Comparison of ENCODE assay signal across 9 cellular contexts in the genomic region with DNA sequence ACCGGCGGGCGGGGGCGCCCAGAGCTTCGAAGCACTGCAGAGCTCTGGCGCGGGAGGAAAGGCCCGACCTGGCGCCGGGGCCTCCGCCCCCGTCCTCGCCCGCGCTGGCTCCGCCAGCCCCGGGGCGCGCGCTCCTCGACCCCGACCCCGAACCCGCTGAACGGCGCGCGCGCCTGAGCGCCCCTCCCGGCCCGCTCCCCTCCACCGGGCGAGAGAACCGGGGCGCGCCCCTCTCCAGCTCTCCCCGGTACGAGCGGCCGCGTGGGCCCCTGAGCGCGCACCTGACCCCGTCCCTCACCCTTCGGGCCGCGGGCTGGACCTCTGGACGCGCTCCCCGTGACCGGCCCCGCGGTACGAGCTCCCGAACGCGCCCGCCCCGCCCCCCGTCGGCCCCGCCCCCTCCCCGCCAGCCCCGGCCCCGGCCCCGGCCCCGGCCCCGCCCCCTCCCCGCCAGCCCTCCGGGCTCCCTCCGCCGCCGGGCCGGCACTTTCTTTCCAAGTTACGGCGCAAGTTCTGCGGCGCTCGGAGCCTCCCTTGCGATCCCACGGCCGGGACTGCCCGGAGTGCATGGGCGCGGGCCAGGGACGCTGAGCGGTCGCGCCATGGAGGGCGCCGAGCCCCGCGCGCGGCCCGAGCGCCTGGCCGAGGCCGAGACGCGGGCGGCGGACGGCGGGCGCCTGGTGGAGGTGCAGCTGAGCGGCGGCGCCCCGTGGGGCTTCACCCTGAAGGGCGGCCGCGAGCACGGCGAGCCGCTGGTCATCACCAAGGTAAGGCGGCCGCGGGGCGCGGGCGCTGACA. TPM values are rescaled to one million over a fixed set of nuclear protein-coding genes. Genes with fewer than 3 reads are reported as not detected.
DNase-seq lines count a peak whose midpoint lies in the region; ATAC-seq, FAIRE-seq and TF ChIP-seq lines count a peak whose summit lies in the region.
"Had no signal": no experiment of that assay in that cellular context is flagged by ENCODE, and none has a peak within 500 bp of the region (broad histone marks: within the 10 kb centered on the region; RNA-seq: fewer than 3 reads in every experiment).

Gene SHROOM2 (plus strand): TSS at position 486 of the 798 bp plus-strand sequence. CDS start 117 bp downstream, at position 603.

- H3K36me3 ChIP-seq in RWPE2 (ENCODE audit: low read depth): no peaks in the 10 kb centered on the region

- H3K4me3 ChIP-seq in RWPE2 (ENCODE audit: severe bottlenecking) (peak within 1 kb of the TSS; percentile 85), fibroblast of villous mesenchyme (ENCODE audit: low read depth, low read length) (peak within 1 kb of the TSS; percentile 69)

- H3K4me1 ChIP-seq in RWPE2 (ENCODE audit: insufficient read depth, poor library complexity, severe bottlenecking): peaks cover 8% of the 10 kb centered on the region

- no peak for FAIRE-seq in RCC 7860 (lab: Jason Lieb, UNC)

- ATAC-seq in RWPE2 (ENCODE audit: low read depth): peak; percentile 40; the same call in 2 of the 3 replicates
- ATAC-seq in omental fat pad (ENCODE audit: low FRiP score): peak; percentile 58
- no peak for ATAC-seq in HG02852 (IDR thresholded peaks at IDR 0.05; ENCODE audit: unreplicated experiment)
- ATAC-seq in GM21528 (IDR thresholded peaks at IDR 0.05; ENCODE audit: low FRiP score, unreplicated experiment): no peak

- peak within 1 kb of the TSS; percentile 54 for H3K27ac ChIP-seq in RWPE2 (ENCODE audit: poor library complexity, severe bottlenecking)
- H3K27ac ChIP-seq: HL-60 had no signal

- DNase-seq in ELR (ENCODE audit: low read depth): peak; percentile 11
- DNase-seq in RWPE2 (ENCODE audit: low spot score): no peak
- DNase-seq in fibroblast of villous mesenchyme (ENCODE audit: low read depth): peak; percentile 11
- DNase-seq in omental fat pad (ENCODE audit: low spot score): no peak
- DNase-seq in RCC 7860 (ENCODE audit: low spot score): no peak
- DNase-seq in effector CD4-positive, alpha-beta T cell: no peak

- no peaks in the 10 kb centered on the region for H3K9me3 ChIP-seq in RWPE2 (ENCODE audit: severe bottlenecking)

- TF ChIP-seq CTCF in RWPE2 (IDR thresholded peaks at IDR 0.05; ENCODE audit: poor library complexity, severe bottlenecking) (no peak), fibroblast of villous mesenchyme (IDR thresholded peaks at IDR 0.05; ENCODE audit: insufficient read depth, low read depth, low read length) (no peak), omental fat pad (IDR thresholded peaks at IDR 0.05) (no peak)

- H3K27me3 ChIP-seq in RWPE2 (ENCODE audit: insufficient read depth, poor library complexity, severe bottlenecking): no peaks in the 10 kb centered on the region

RNA-seq across cellular contexts. Expression of gene SHROOM2, which starts in this region (rescaled TPM):
- total RNA-seq in fibroblast of villous mesenchyme (4.3 and 5.8 TPM in 2 replicates), omental fat pad (1 to 10 TPM in 3 of 4 donors, under 1 TPM in 1; 0.88 to 2.4 (median 2.1) TPM)

Comparison
In these comparisons a context has a peak if more than half of its experiments do, and no peak if none do; other contexts are left out.
1. DNase-seq: peak in ELR (single experiment) and fibroblast of villous mesenchyme (single experiment); none in RWPE2 (single experiment), omental fat pad (single experiment), RCC 7860 (single experiment) and effector CD4-positive, alpha-beta T cell (single experiment).
2. ATAC-seq: peak in RWPE2 (single experiment) and omental fat pad (single experiment); none in HG02852 (single experiment) and GM21528 (single experiment).